In genomic region chr9:132207187-132207586, GRCh38 we compare ENCODE assay signal across 22 cellular contexts. TPM values are rescaled to one million over a fixed set of nuclear protein-coding genes. Genes with fewer than 3 reads are reported as not detected.
DNase-seq lines count a peak whose midpoint lies in the region; FAIRE-seq and TF ChIP-seq lines count a peak whose summit lies in the region.
"Had no signal": no experiment of that assay in that cellular context is flagged by ENCODE, and none has a peak within 500 bp of the region (broad histone marks: within the 10 kb centered on the region; RNA-seq: fewer than 3 reads in every experiment).

No MANE protein-coding gene starts in this region.

- H3K9me3 Mint-ChIP-seq in glutamatergic neuron (ENCODE audit: unreplicated experiment), result peaks cover 11% of the 10 kb centered on the region
- H3K9me3 Mint-ChIP-seq: CD8-positive, alpha-beta T cell had no signal

- no peak overlapping the region for H3K27ac ChIP-seq in neuronal stem cell (replicated peaks; ENCODE audit: low read length)
- H3K27ac ChIP-seq: 22Rv1, BLaER1, C4-2B had no signal

- peak; percentile 24 for DNase-seq in RPMI7951 (ENCODE audit: low read depth)
- DNase-seq in glutamatergic neuron, result no peak
- no peak for DNase-seq in neuronal stem cell (ENCODE audit: low spot score)
- DNase-seq in GM19239 (ENCODE audit: insufficient read length, low spot score), result no peak
- DNase-seq in NCI-H748 treated with DMSO at 0.1 percent for 48 hours (lab: John Stamatoyannopoulos, UW), result no peak
- no peak for DNase-seq in SW480 (ENCODE audit: low spot score)
- DNase-seq: Caco-2; CD4-positive, CD25-positive, alpha-beta regulatory T cell; CD8-positive, alpha-beta T cell; DMS153; DND-41; HFFc6 had no signal

- H3K9ac ChIP-seq in neuronal stem cell (ENCODE audit: low read depth, low read length, poor library complexity), result peak overlapping the region; percentile 70
- H3K9ac ChIP-seq: BLaER1 had no signal

- H3K36me3 Mint-ChIP-seq in glutamatergic neuron (ENCODE audit: unreplicated experiment), result peaks cover 11% of the 10 kb centered on the region
- H3K36me3 Mint-ChIP-seq: CD8-positive, alpha-beta T cell had no signal

- H3K4me1 Mint-ChIP-seq in glutamatergic neuron (ENCODE audit: low read depth, unreplicated experiment), result peaks cover 5% of the 10 kb centered on the region
- H3K4me1 Mint-ChIP-seq: B cell had no signal

- H4K91ac ChIP-seq in neuronal stem cell (ENCODE audit: low read depth, low read length, poor library complexity), result no peak overlapping the region

- no peak overlapping the region for H3K4ac ChIP-seq in neuronal stem cell (ENCODE audit: low read length)

- H3K14ac ChIP-seq in neuronal stem cell (ENCODE audit: low read length), result peak overlapping the region; percentile 11

- H3K27me3 ChIP-seq in neuronal stem cell (ENCODE audit: control insufficient read depth in 3 of 3, insufficient read depth in 3 of 3, low read depth in 1 of 3, low read length in 3 of 3), result peaks cover 0 to 27% (median 0%) of the 10 kb centered on the region in 3 experiments
- H3K27me3 ChIP-seq: BLaER1 had no signal

- no peak overlapping the region for H2AK5ac ChIP-seq in neuronal stem cell (ENCODE audit: low read depth, low read length)

- H3K4me1 ChIP-seq in neuronal stem cell (ENCODE audit: control insufficient read depth in 2 of 2, insufficient read depth in 1 of 2, low read depth in 1 of 2, low read length in 2 of 2), result peaks cover 0 to 2% of the 10 kb centered on the region in 2 donors
- H3K4me1 ChIP-seq: Caco-2, HAP-1 had no signal

- H3K9me3 ChIP-seq in neuronal stem cell (replicated peaks in 1 of 2; ENCODE audit: control insufficient read depth in 2 of 2, insufficient read depth in 1 of 2, low read depth in 1 of 2, low read length in 2 of 2), result peaks cover 0 to 2% of the 10 kb centered on the region in 2 donors
- H3K9me3 ChIP-seq: Caco-2, HAP-1 had no signal

- no peak for FAIRE-seq in GM19239 (lab: Jason Lieb, UNC)
- FAIRE-seq: A204.1, G401.6, GM12892, H54 had no signal

- no peak overlapping the region for H2AFZ ChIP-seq in neuronal stem cell (ENCODE audit: low read length)
- H2AFZ ChIP-seq: GM23338 had no signal

- no peak overlapping the region for H3K23ac ChIP-seq in neuronal stem cell (ENCODE audit: low read depth, low read length, poor library complexity)

- no peaks in the 10 kb centered on the region for H3K79me1 ChIP-seq in neuronal stem cell (ENCODE audit: low read depth, low read length)

- peak overlapping the region; percentile 26 for H3K27ac Mint-ChIP-seq in glutamatergic neuron (ENCODE audit: unreplicated experiment)
- H3K27ac Mint-ChIP-seq: B cell; CD4-positive, CD25-positive, alpha-beta regulatory T cell; CD8-positive, alpha-beta T cell; HFFc6 had no signal

- H3K4me3 ChIP-seq in neuronal stem cell (ENCODE audit: low read length in 2 of 2), result no peak overlapping the region
- H3K4me3 ChIP-seq: BLaER1, GM23338, HAP-1 had no signal

- peak overlapping the region; percentile 76 for H3K18ac ChIP-seq in neuronal stem cell (ENCODE audit: low read length)

- no peak for TF ChIP-seq CTCF in glutamatergic neuron (IDR thresholded peaks at IDR 0.05; ENCODE audit: partially characterized antibody, unreplicated experiment)

- no peaks in the 10 kb centered on the region for H3K36me3 ChIP-seq in neuronal stem cell (replicated peaks in 1 of 2; ENCODE audit: control insufficient read depth in 2 of 2, insufficient read depth in 2 of 2, low read length in 2 of 2)
- H3K36me3 ChIP-seq: HAP-1 had no signal

- H4K8ac ChIP-seq in neuronal stem cell (ENCODE audit: low read depth, low read length), result no peak overlapping the region

- WGBS in neuronal stem cell (ENCODE audit: extremely low coverage in 2 of 2, insufficient read length in 2 of 2, insufficient replicate concordance in 1 of 2), 2 donors, result no CpG with 5 or more reads among the region's 13 CpGs

- no peak overlapping the region for H3K4me3 Mint-ChIP-seq in glutamatergic neuron (ENCODE audit: unreplicated experiment)
- H3K4me3 Mint-ChIP-seq: B cell; CD4-positive, CD25-positive, alpha-beta regulatory T cell; CD8-positive, alpha-beta T cell; GM23338; HFFc6 had no signal

- no peak overlapping the region for H2BK12ac ChIP-seq in neuronal stem cell (ENCODE audit: low read length)

- H3K4me2 ChIP-seq in neuronal stem cell (ENCODE audit: insufficient read depth, low read length, poor library complexity, severe bottlenecking), result no peak overlapping the region
- H3K4me2 ChIP-seq: BLaER1, GM23338 had no signal

- H2BK15ac ChIP-seq in neuronal stem cell (ENCODE audit: low read length), result no peak overlapping the region

- no peak overlapping the region for H2BK5ac ChIP-seq in neuronal stem cell (ENCODE audit: low read length)

- H2BK120ac ChIP-seq in neuronal stem cell (ENCODE audit: low read depth, low read length), result no peak overlapping the region

- H3K27me3 Mint-ChIP-seq in glutamatergic neuron (ENCODE audit: unreplicated experiment), result peaks cover 8% of the 10 kb centered on the region

RNA-seq across cellular contexts. Expression of gene NTNG2, which starts 45.3 kb away (rescaled TPM):
- total RNA-seq in RPMI7951 (2014; rRNA removed; shearing (Covaris generic)), result 0.36 and 1.6 TPM in 2 replicates
- 43.7 TPM for total RNA-seq in glutamatergic neuron (ENCODE audit: unreplicated experiment)
- 1.6 TPM for polyA plus RNA-seq in neuronal stem cell (2013, experiment 1 of 2)
- polyA plus RNA-seq in neuronal stem cell (2013, experiment 2 of 2), result 2.1 TPM
- total RNA-seq: Caco-2 had no signal

Comparison
In these comparisons a context has a peak if more than half of its experiments do, and no peak if none do; other contexts are left out.
1. RNA of gene NTNG2, which starts 45.3 kb away (total RNA-seq): 43.7 TPM in glutamatergic neuron (single experiment); 0.36 to 1.6 TPM in RPMI7951; every median in the first group is over 10 times any median in the second.